9 cellular contexts compared by ENCODE assay signal in the genomic region with DNA sequence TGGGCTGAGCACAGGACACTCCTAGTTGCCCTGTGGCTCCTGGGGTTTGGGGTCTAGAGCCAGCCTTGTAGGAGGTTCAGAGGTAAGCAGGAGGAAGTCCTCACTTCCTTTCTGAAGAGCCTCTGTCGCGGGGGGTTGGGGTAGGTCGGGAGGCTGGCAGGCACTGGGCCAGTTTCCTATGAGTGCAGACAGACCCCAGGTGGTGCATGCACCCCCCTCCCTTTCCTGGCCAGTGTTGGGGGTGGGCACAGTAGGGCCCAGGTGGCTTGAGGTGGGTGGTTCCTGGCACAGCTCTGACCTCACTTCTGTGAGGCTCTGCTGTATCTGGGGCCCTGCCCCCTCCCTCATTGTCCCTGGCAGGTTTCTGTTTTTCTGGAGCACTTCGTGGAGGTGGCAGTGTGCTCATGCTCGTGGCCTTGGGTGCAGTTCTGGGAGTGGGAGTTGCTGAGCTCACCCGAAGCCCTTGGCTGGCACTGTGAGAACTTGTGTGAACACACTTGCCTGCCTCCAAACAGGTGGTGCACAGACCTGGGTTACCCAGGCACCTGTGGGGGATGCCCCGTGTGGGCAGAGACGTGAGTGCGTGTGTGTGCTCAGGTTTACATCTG. TPM values are rescaled to one million over a fixed set of nuclear protein-coding genes. Genes with fewer than 3 reads are reported as not detected.
DNase-seq lines count a peak whose midpoint lies in the region; ATAC-seq and TF ChIP-seq lines count a peak whose summit lies in the region.
"Had no signal": no experiment of that assay in that cellular context is flagged by ENCODE, and none has a peak within 500 bp of the region (broad histone marks: within the 10 kb centered on the region; RNA-seq: fewer than 3 reads in every experiment).

No MANE protein-coding gene starts in this region.

- peaks cover 15% of the 10 kb centered on the region for H3K36me3 Mint-ChIP-seq in effector memory CD8-positive, alpha-beta T cell (ENCODE audit: insufficient read depth)

- no peaks in the 10 kb centered on the region for H3K9me3 Mint-ChIP-seq in effector memory CD8-positive, alpha-beta T cell

- intact Hi-C loops in A673 (cut with micrococcal nuclease; ENCODE audit: unreplicated experiment) = no loop called here

- ATAC-seq in effector memory CD8-positive, alpha-beta T cell (replicated peaks) = peak; percentile 18
- no peak for ATAC-seq in stimulated activated naive CD8-positive, alpha-beta T cell treated with anti-CD3 and anti-CD28 coated beads, Interleukin-15, Interleukin-2, amounts not matched to agents 100 U/mL and 50 U/mL, for 24 hours
- no peak for ATAC-seq in HG02623 (IDR thresholded peaks at IDR 0.05; ENCODE audit: unreplicated experiment)

- no peak for TF ChIP-seq CTCF in A673 (conservative IDR thresholded peaks at IDR 0.05; ENCODE audit: low read depth, low read length)

- H3K4me3 Mint-ChIP-seq in effector memory CD8-positive, alpha-beta T cell = peak overlapping the region; percentile 57 to 66

- POLR2A ChIA-PET in A673 (lab: Charles Lee; ENCODE audit: low non-redundant PET) = no interaction called here

- H3K27ac ChIP-seq in A673 (ENCODE audit: low read depth, low read length, poor library complexity, severe bottlenecking) = no peak overlapping the region

- CTCF ChIA-PET in A673 (lab: Charles Lee) = no interaction called here

- no TSS peak for BruUV-seq in A673 (replicated peaks; lab: Mats Ljungman, UMichigan)

- H3K27ac Mint-ChIP-seq in effector memory CD8-positive, alpha-beta T cell = peak overlapping the region in 1 of 2 donors; percentile 6

- H3K4me1 Mint-ChIP-seq in effector memory CD8-positive, alpha-beta T cell (ENCODE audit: low read depth in 2 of 2) = peaks cover 20 to 36% of the 10 kb centered on the region in 2 donors

- peaks cover 20% of the 10 kb centered on the region for H3K4me1 ChIP-seq in A673 (ENCODE audit: insufficient read depth, low read length, poor library complexity, severe bottlenecking)

- no peaks in the 10 kb centered on the region for H3K36me3 ChIP-seq in A673 (ENCODE audit: insufficient read depth, low read length, poor library complexity, severe bottlenecking)

- H3K27me3 ChIP-seq in A673 (replicated peaks; ENCODE audit: insufficient read depth, low read depth, low read length, poor library complexity) = no peaks in the 10 kb centered on the region

- H3K4me3 ChIP-seq in A673 (ENCODE audit: low read depth, low read length, poor library complexity, severe bottlenecking) = no peak overlapping the region

- H3K9me3 ChIP-seq in A673 (ENCODE audit: low read depth, low read length, poor library complexity, severe bottlenecking) = no peaks in the 10 kb centered on the region

- peak; percentile 35 to 41 for DNase-seq in NOMO-1 (lab: John Stamatoyannopoulos, UW; ENCODE audit: unreplicated experiment in 2 of 2)
- DNase-seq in NOMO-1 treated with dmso at 0.1 percent for 144 hours (lab: John Stamatoyannopoulos, UW; ENCODE audit: unreplicated experiment) = no peak
- peak; percentile 73 for DNase-seq in SKM-1 treated with dmso at 0.1 percent for 144 hours (lab: John Stamatoyannopoulos, UW; ENCODE audit: unreplicated experiment)
- no peak for DNase-seq in effector memory CD8-positive, alpha-beta T cell
- DNase-seq in stimulated activated naive CD8-positive, alpha-beta T cell treated with anti-CD3 and anti-CD28 coated beads, Interleukin-15, Interleukin-2, amounts not matched to agents 100 U/mL and 50 U/mL, for 24 hours = peak; percentile 40
- no peak for DNase-seq in NK-92 (lab: John Stamatoyannopoulos, UW; ENCODE audit: unreplicated experiment)
- DNase-seq in A673 (ENCODE audit: low spot score) = no peak

- H3K27me3 Mint-ChIP-seq in effector memory CD8-positive, alpha-beta T cell = peaks cover 10 to 33% of the 10 kb centered on the region in 2 donors

RNA-seq across cellular contexts. Expression of a gene that starts 1.8 kb away (rescaled TPM):
- 9.0 and 9.9 TPM in 2 replicates for total RNA-seq in A673 (2021)

RNA-seq across cellular contexts. Expression of a gene that starts 38.9 kb away (rescaled TPM):
- total RNA-seq in A673 (2021) = not detected in 2 replicates
- total RNA-seq: T-helper 1 cell treated with Interleukin-12 subunit alpha and Interleukin-12 subunit beta and Interleukin-4 antibody, amounts not matched to agents 30 ng/mL and 1 ng/mL, for 36 hours had no signal

Comparison
In these comparisons a context has a peak if more than half of its experiments do, and no peak if none do; other contexts are left out.
1. DNase-seq: peak in NOMO-1 (2 of 2), SKM-1 treated with dmso at 0.1 percent for 144 hours (single experiment) and stimulated activated naive CD8-positive, alpha-beta T cell treated with anti-CD3 and anti-CD28 coated beads, Interleukin-15, Interleukin-2, amounts not matched to agents 100 U/mL and 50 U/mL, for 24 hours (single experiment); none in NOMO-1 treated with dmso at 0.1 percent for 144 hours (single experiment), effector memory CD8-positive, alpha-beta T cell (0 of 3), NK-92 (single experiment) and A673 (single experiment).